29 cellular contexts compared by ENCODE assay signal in the genomic region with DNA sequence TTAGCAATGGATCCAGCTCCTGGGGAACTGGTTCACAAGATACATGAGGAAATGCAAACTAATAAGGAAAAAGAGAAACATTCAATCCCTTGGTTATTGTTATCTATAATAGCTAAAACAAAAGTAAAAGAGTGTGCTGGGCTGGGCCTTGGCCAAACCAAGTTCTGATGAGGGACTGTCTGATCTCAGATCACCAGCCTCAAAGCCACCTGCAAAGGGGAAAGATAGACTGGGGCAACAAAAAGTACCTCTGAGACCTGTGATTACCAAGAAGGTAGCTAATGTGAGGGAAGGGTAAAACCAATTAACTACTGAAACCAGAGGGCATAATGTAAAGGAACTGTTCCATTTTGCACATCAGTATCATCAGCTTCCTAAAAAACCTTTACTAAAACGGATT. TPM values are rescaled to one million over a fixed set of nuclear protein-coding genes. Genes with fewer than 3 reads are reported as not detected.
"Had no signal": no experiment of that assay in that cellular context is flagged by ENCODE, and none has a peak within 500 bp of the region (broad histone marks: within the 10 kb centered on the region; RNA-seq: fewer than 3 reads in every experiment).

No MANE protein-coding gene starts in this region.

- FAIRE-seq: frontal cortex had no signal

- H3K36me3 ChIP-seq: ascending aorta, breast epithelium, cardiac muscle cell, colonic mucosa had no signal

- ATAC-seq: activated naive CD4-positive, alpha-beta T cell treated with anti-CD3 and anti-CD28 coated beads, Interleukin-2, amount 50 U/mL, for 72 hours; activated T-cell treated with anti-CD3 and anti-CD28 coated beads, Interleukin-2, amount 50 U/mL, for 72 hours; esophagus mucosa; T-helper 17 cell; WTC11 had no signal

- H3K27ac ChIP-seq: ascending aorta, breast epithelium, cardiac muscle cell, colonic mucosa had no signal

- H3K27me3 ChIP-seq: ascending aorta, breast epithelium, cardiac muscle cell, colonic mucosa had no signal

- H3K9me3 ChIP-seq: ascending aorta, breast epithelium, colonic mucosa had no signal

- DNase-seq: activated CD4-positive, alpha-beta memory T cell treated with anti-CD3 and anti-CD28 coated beads, Interleukin-2, amount 10 ng/mL, durations not matched to agents 7 days and 5 days; activated CD4-positive, alpha-beta T cell treated with anti-CD3 and anti-CD28 coated beads for 1 hour; activated CD4-positive, alpha-beta T cell treated with anti-CD3 and anti-CD28 coated beads for 4 hours; activated CD4-positive, alpha-beta T cell treated with anti-CD3 and anti-CD28 coated beads, Interleukin-2, amount 10 ng/mL, durations not matched to agents 7 days and 5 days; activated CD4-positive, alpha-beta T cell treated with anti-CD3 and anti-CD28 coated beads, Interleukin-2, amount 50 U/mL, for 4 hours; activated CD8-positive, alpha-beta memory T cell treated with anti-CD3 and anti-CD28 coated beads, Interleukin-2, amount 50 U/mL, for 48 hours; activated gamma-delta T cell; activated naive CD4-positive, alpha-beta T cell; activated naive CD4-positive, alpha-beta T cell treated with anti-CD3 and anti-CD28 coated beads, Interleukin-2, amount 10 ng/mL, durations not matched to agents 7 days and 5 days; activated naive CD8-positive, alpha-beta T cell treated with anti-CD3 and anti-CD28 coated beads, Interleukin-2, amount 10 ng/mL, durations not matched to agents 7 days and 5 days; activated T-cell treated with anti-CD3 and anti-CD28 coated beads for 4 hours; activated T-cell treated with anti-CD3 and anti-CD28 coated beads, Interleukin-2, amount 50 U/mL, for 24 hours; activated T-cell treated with anti-CD3 and anti-CD28 coated beads, Interleukin-2, amount 50 U/mL, for 72 hours; central memory CD4-positive, alpha-beta T cell; cerebellar nuclear complex; colonic mucosa; effector CD8-positive, alpha-beta T cell; foreskin fibroblast; head of caudate nucleus; T-helper 1 cell; T-helper 17 cell; T1000 had no signal

- H3K4me1 ChIP-seq: ascending aorta, breast epithelium, colonic mucosa had no signal

- H3K4me3 ChIP-seq: ascending aorta, breast epithelium, cardiac muscle cell, colonic mucosa had no signal

RNA-seq across cellular contexts. Expression of a gene that starts 51.2 kb away (rescaled TPM):
- total RNA-seq: activated CD4-positive, alpha-beta T cell treated with anti-CD3 and anti-CD28 coated beads, Interleukin-2, amount 10 ng/mL, durations not matched to agents 7 days and 5 days; cardiac muscle cell had no signal
- polyA plus RNA-seq: cardiac muscle cell had no signal
